ENCODE assay signal across 8 cellular contexts in genomic region chr9:6703898-6704639, GRCh38. TPM values are rescaled to one million over a fixed set of nuclear protein-coding genes. Genes with fewer than 3 reads are reported as not detected.
DNase-seq lines count a peak whose midpoint lies in the region; ATAC-seq and TF ChIP-seq lines count a peak whose summit lies in the region.

No MANE protein-coding gene starts in this region.

- no peaks in the 10 kb centered on the region for H3K79me2 ChIP-seq in OCI-LY7 (ENCODE audit: insufficient read depth, low read depth, low read length)

- H3K4me3 Mint-ChIP-seq in CD4-positive, CD25-positive, alpha-beta regulatory T cell, result peak overlapping the region; percentile 92 to 97 (median 94)
- H3K4me3 Mint-ChIP-seq in activated T-cell treated with anti-CD3 and anti-CD28 coated beads, Interleukin-2, amount 50 U/mL, for 72 hours, result peak overlapping the region; percentile 90 to 92
- peak overlapping the region; percentile 94 for H3K4me3 Mint-ChIP-seq in nephron progenitor cell

- peak overlapping the region; percentile 95 for H3K4me2 ChIP-seq in OCI-LY7 (ENCODE audit: low read length)

- DNase-seq in CD4-positive, CD25-positive, alpha-beta regulatory T cell, result peak; percentile 70 to 95 (median 78)
- DNase-seq in HUDEP-2 (lab: John Stamatoyannopoulos, UW; ENCODE audit: unreplicated experiment in 76 of 76) (peak in 75 of 76 experiments; percentile 27 to 92 (median 79)), OCI-LY7 (ENCODE audit: low spot score) (peak; percentile 91), fibroblast of mammary gland (ENCODE audit: low read depth) (peak; percentile 70), nephron progenitor cell (peak; percentile 67)
- DNase-seq in activated T-cell treated with anti-CD3 and anti-CD28 coated beads, Interleukin-2, amount 50 U/mL, for 72 hours, result peak; percentile 91

- no peaks in the 10 kb centered on the region for H3K27me3 ChIP-seq in CD4-positive, CD25-positive, alpha-beta regulatory T cell (ENCODE audit: control insufficient read depth, insufficient read depth, low read length)
- no peaks in the 10 kb centered on the region for H3K27me3 ChIP-seq in stomach smooth muscle (ENCODE audit: control insufficient read depth in 1 of 2, insufficient read depth in 2 of 2, low read length in 2 of 2)

- intact Hi-C loops in OCI-LY7 (cut with micrococcal nuclease; ENCODE audit: unreplicated experiment), result loop anchor here (1.0 to 5.0 kb wide), 2 partner anchors 23 to 53 kb away; partner anchors contain the start of gene KDM4C

- BruUV-seq in OCI-LY7 (replicated peaks; lab: Mats Ljungman, UMichigan), result no TSS peak

- peak overlapping the region; percentile 73 for H3K4me3 ChIP-seq in CD4-positive, CD25-positive, alpha-beta regulatory T cell (ENCODE audit: low read depth, low read length)
- peak overlapping the region; percentile 83 for H3K4me3 ChIP-seq in OCI-LY7 (ENCODE audit: low read depth, low read length, poor library complexity, severe bottlenecking)
- H3K4me3 ChIP-seq in fibroblast of mammary gland (ENCODE audit: control insufficient read depth, low read depth, low read length), result peak overlapping the region; percentile 65
- H3K4me3 ChIP-seq in stomach smooth muscle (ENCODE audit: low read length in 2 of 2), result peak overlapping the region; percentile 74 to 88

- H3K27ac ChIP-seq in CD4-positive, CD25-positive, alpha-beta regulatory T cell (ENCODE audit: insufficient read depth, low read length, poor library complexity, severe bottlenecking), result peak overlapping the region; percentile 93
- peak overlapping the region; percentile 51 for H3K27ac ChIP-seq in OCI-LY7 (ENCODE audit: low read depth, low read length, poor library complexity, severe bottlenecking)
- peak overlapping the region; percentile 31 for H3K27ac ChIP-seq in stomach smooth muscle (ENCODE audit: low read length)

- no peaks in the 10 kb centered on the region for H3K36me3 Mint-ChIP-seq in CD4-positive, CD25-positive, alpha-beta regulatory T cell
- peaks cover 1 to 3% of the 10 kb centered on the region in 2 donors for H3K36me3 Mint-ChIP-seq in activated T-cell treated with anti-CD3 and anti-CD28 coated beads, Interleukin-2, amount 50 U/mL, for 72 hours (ENCODE audit: insufficient read depth in 2 of 2)
- no peaks in the 10 kb centered on the region for H3K36me3 Mint-ChIP-seq in nephron progenitor cell (ENCODE audit: low read depth)

- H3K9me3 ChIP-seq in CD4-positive, CD25-positive, alpha-beta regulatory T cell (ENCODE audit: control insufficient read depth in 2 of 2, low read length in 2 of 2), result no peaks in the 10 kb centered on the region
- H3K9me3 ChIP-seq in OCI-LY7 (ENCODE audit: low read length) (peaks cover 14% of the 10 kb centered on the region; the same call in 1 of the 2 replicates), stomach smooth muscle (ENCODE audit: control insufficient read depth in 2 of 2, low read length in 2 of 2) (no peaks in the 10 kb centered on the region)

- H3K4me1 Mint-ChIP-seq in CD4-positive, CD25-positive, alpha-beta regulatory T cell, result peaks cover 0 to 30% (median 8%) of the 10 kb centered on the region in 4 donors
- H3K4me1 Mint-ChIP-seq in activated T-cell treated with anti-CD3 and anti-CD28 coated beads, Interleukin-2, amount 50 U/mL, for 72 hours (ENCODE audit: low read depth), result peaks cover 15% of the 10 kb centered on the region
- H3K4me1 Mint-ChIP-seq in nephron progenitor cell, result peaks cover 4% of the 10 kb centered on the region

- no peaks in the 10 kb centered on the region for H3K27me3 Mint-ChIP-seq in CD4-positive, CD25-positive, alpha-beta regulatory T cell
- no peaks in the 10 kb centered on the region for H3K27me3 Mint-ChIP-seq in activated T-cell treated with anti-CD3 and anti-CD28 coated beads, Interleukin-2, amount 50 U/mL, for 72 hours (ENCODE audit: low read depth)
- peaks cover 17% of the 10 kb centered on the region for H3K27me3 Mint-ChIP-seq in nephron progenitor cell (ENCODE audit: low read depth, poor library complexity)

- no peaks in the 10 kb centered on the region for H3K36me3 ChIP-seq in CD4-positive, CD25-positive, alpha-beta regulatory T cell (ENCODE audit: control insufficient read depth, insufficient read depth, low read length)
- no peaks in the 10 kb centered on the region for H3K36me3 ChIP-seq in OCI-LY7 (ENCODE audit: insufficient read depth, low read length)
- no peaks in the 10 kb centered on the region for H3K36me3 ChIP-seq in stomach smooth muscle (ENCODE audit: control insufficient read depth in 2 of 2, insufficient read depth in 2 of 2, low read length in 2 of 2)

- peaks cover 8% of the 10 kb centered on the region for H3K4me1 ChIP-seq in CD4-positive, CD25-positive, alpha-beta regulatory T cell (ENCODE audit: control insufficient read depth, insufficient read depth, low read length, poor library complexity, severe bottlenecking)
- H3K4me1 ChIP-seq in OCI-LY7 (ENCODE audit: insufficient read depth, low read length, poor library complexity, severe bottlenecking) (peaks cover 14% of the 10 kb centered on the region), stomach smooth muscle (ENCODE audit: control insufficient read depth, insufficient read depth, low read length) (no peaks in the 10 kb centered on the region)

- peak overlapping the region; percentile 69 to 80 for H3K9ac ChIP-seq in stomach smooth muscle (ENCODE audit: low read length in 2 of 2)

- ATAC-seq in CD4-positive, CD25-positive, alpha-beta regulatory T cell (ENCODE audit: low read depth in 2 of 2), result peak; percentile 87 to 90
- peak; percentile 79 for ATAC-seq in GM19468 (IDR thresholded peaks at IDR 0.05; ENCODE audit: extremely low read depth, unreplicated experiment)
- peak; percentile 90 for ATAC-seq in activated T-cell treated with anti-CD3 and anti-CD28 coated beads, Interleukin-2, amount 50 U/mL, for 72 hours (replicated peaks in 1 of 2)

- H2AFZ ChIP-seq in OCI-LY7 (ENCODE audit: low read length), result peak overlapping the region; percentile 98

- POLR2A ChIA-PET in OCI-LY7 (lab: Charles Lee), result interaction anchor here (0.5 to 2.5 kb wide), 7 partner anchors 12 to 1073 kb away, joined by 3 to 21 read pairs (median 6); partner anchors contain the start of gene KDM4C

- no peaks in the 10 kb centered on the region for H3K9me2 ChIP-seq in OCI-LY7 (ENCODE audit: insufficient read depth, low read length)

- H3K9me3 Mint-ChIP-seq in CD4-positive, CD25-positive, alpha-beta regulatory T cell, result no peaks in the 10 kb centered on the region
- H3K9me3 Mint-ChIP-seq in activated T-cell treated with anti-CD3 and anti-CD28 coated beads, Interleukin-2, amount 50 U/mL, for 72 hours, result peaks cover 2 to 3% of the 10 kb centered on the region in 2 donors
- H3K9me3 Mint-ChIP-seq in nephron progenitor cell, result peaks cover 4% of the 10 kb centered on the region

- H4K20me1 ChIP-seq in OCI-LY7 (ENCODE audit: insufficient read depth, low read length), result no peaks in the 10 kb centered on the region

- CTCF ChIA-PET in OCI-LY7 (lab: Charles Lee; ENCODE audit: unreplicated experiment), result interaction anchor here (1.0 kb wide), 1 partner anchor 291 kb away, joined by 3 read pairs; the partner anchor contains the start of gene UHRF2

- TF ChIP-seq CTCF in OCI-LY7 (conservative IDR thresholded peaks at IDR 0.05; ENCODE audit: low read length) (no peak), fibroblast of mammary gland (conservative IDR thresholded peaks at IDR 0.05; ENCODE audit: control insufficient read depth, insufficient read depth, low read depth, low read length) (no peak), nephron progenitor cell (IDR thresholded peaks at IDR 0.05) (no peak)

- H3K27ac Mint-ChIP-seq in CD4-positive, CD25-positive, alpha-beta regulatory T cell, result peak overlapping the region; percentile 92 to 99 (median 96)
- H3K27ac Mint-ChIP-seq in activated T-cell treated with anti-CD3 and anti-CD28 coated beads, Interleukin-2, amount 50 U/mL, for 72 hours, result peak overlapping the region; percentile 56
- peak overlapping the region; percentile 78 for H3K27ac Mint-ChIP-seq in nephron progenitor cell

RNA-seq across cellular contexts. Expression of gene KDM4C, which starts 53.7 kb away (rescaled TPM):
- 99.0 TPM for total RNA-seq in CD4-positive, CD25-positive, alpha-beta regulatory T cell
- polyA plus RNA-seq in CD4-positive, CD25-positive, alpha-beta regulatory T cell, result 10 to 100 TPM; 27.9 to 32.8 (median 30.0) TPM
- total RNA-seq in OCI-LY7 (2014; rRNA removed; shearing (Covaris generic)), result 51.5 and 57.9 TPM in 2 replicates
- 60.2 and 60.3 TPM in 2 replicates for total RNA-seq in OCI-LY7 (2022)
- 10 to 100 TPM; 42.9 to 46.7 TPM for total RNA-seq in activated T-cell treated with anti-CD3 and anti-CD28 coated beads, Interleukin-2, amount 50 U/mL, for 72 hours

RNA-seq across cellular contexts. Expression of gene GLDC, which starts 58.5 kb away (rescaled TPM):
- not detected for total RNA-seq in CD4-positive, CD25-positive, alpha-beta regulatory T cell
- under 1 TPM in 3 of 4 donors, not detected in 1; 0.25 to 0.38 (median 0.33) TPM for polyA plus RNA-seq in CD4-positive, CD25-positive, alpha-beta regulatory T cell
- not detected in 2 replicates for total RNA-seq in OCI-LY7 (2014; rRNA removed; shearing (Covaris generic))
- total RNA-seq in OCI-LY7 (2022), result not detected in 2 replicates
- 1 to 10 TPM; 1.2 to 5.2 TPM for total RNA-seq in activated T-cell treated with anti-CD3 and anti-CD28 coated beads, Interleukin-2, amount 50 U/mL, for 72 hours

Comparison
In these comparisons a context has a peak if more than half of its experiments do, and no peak if none do; other contexts are left out.
1. Peak in every context shown above with its lines: DNase-seq, ATAC-seq, H3K4me3 ChIP-seq and H3K27ac ChIP-seq.
2. H3K27ac ChIP-seq: peak in every context shown above with its lines; median percentile 93 in CD4-positive, CD25-positive, alpha-beta regulatory T cell; 51 in OCI-LY7; 31 in stomach smooth muscle.